In genomic region chr4:5712517-5712916, GRCh38 we compare ENCODE assay signal across 1 cellular context.
TF ChIP-seq lines count a peak whose summit lies in the region.

No MANE protein-coding gene starts in this region.

TF ChIP-seq in GM12878, 131 proteins besides CTCF, POLR2A, EP300 and RAD21 (continued from another document and continues in another):
- TF ChIP-seq BHLHE40 (IDR thresholded peaks at IDR 0.05; ENCODE audit: borderline replicate concordance in 1 of 2, low read depth in 2 of 2, low read length in 1 of 2), result peak; percentile 46 to 55; a peak in 3 of 4 replicates
- TF ChIP-seq SREBF2 (IDR thresholded peaks at IDR 0.05; ENCODE audit: low read length), result no peak
- TF ChIP-seq GATAD2B (conservative IDR thresholded peaks at IDR 0.05; ENCODE audit: low read depth), result 0 out of 2 replicates have a peak, but pooled peaks have one; percentile 35
- TF ChIP-seq IKZF1 (conservative IDR thresholded peaks at IDR 0.05), result peak; percentile 74
- TF ChIP-seq ZBED1 (IDR thresholded peaks at IDR 0.05; ENCODE audit: borderline replicate concordance), result peak; percentile 89; the same call in 1 of the 2 replicates
- peak; percentile 61 for TF ChIP-seq MTA2 (IDR thresholded peaks at IDR 0.05; ENCODE audit: low read depth)
- no peak for TF ChIP-seq NR2C2 (IDR thresholded peaks at IDR 0.05; ENCODE audit: borderline replicate concordance, control insufficient read depth, insufficient read length, low read depth)
- peak; percentile 70 to 78; a peak in 3 of 4 replicates for TF ChIP-seq IKZF2 (IDR thresholded peaks at IDR 0.05)
- TF ChIP-seq MTA3 (IDR thresholded peaks at IDR 0.05; ENCODE audit: borderline replicate concordance, low read length), result 0 out of 2 replicates have a peak, but pooled peaks have one; percentile 42
- TF ChIP-seq JUND (IDR thresholded peaks at IDR 0.05; ENCODE audit: low read depth, low read length), result no peak
- peak; percentile 41; the same call in 1 of the 2 replicates for TF ChIP-seq TCF12 (IDR thresholded peaks at IDR 0.05; ENCODE audit: low read depth, low read length)
- TF ChIP-seq ATF3 (IDR thresholded peaks at IDR 0.05; ENCODE audit: borderline replicate concordance, extremely low read depth, low read depth, low read length), result no peak
- TF ChIP-seq CBFB (IDR thresholded peaks at IDR 0.05; ENCODE audit: low read depth), result peak; percentile 93
- peak; percentile 80 for TF ChIP-seq ATF2 (IDR thresholded peaks at IDR 0.05; ENCODE audit: low read length)
- TF ChIP-seq HDAC6 (IDR thresholded peaks at IDR 0.05; ENCODE audit: unreplicated experiment), result no peak
- peak; percentile 95 for TF ChIP-seq EED (IDR thresholded peaks at IDR 0.05; ENCODE audit: low read depth)
- TF ChIP-seq RCOR1 (conservative IDR thresholded peaks at IDR 0.05; ENCODE audit: low read depth, low read length), result no peak
- TF ChIP-seq DPF2 (IDR thresholded peaks at IDR 0.05), result peak; percentile 63; the same call in 1 of the 2 replicates
- no peak for TF ChIP-seq HCFC1 (IDR thresholded peaks at IDR 0.05; ENCODE audit: low read length)
- TF ChIP-seq YBX1 (IDR thresholded peaks at IDR 0.05), result no peak
- peak; percentile 54; the same call in 1 of the 2 replicates for TF ChIP-seq CREB1 (IDR thresholded peaks at IDR 0.05; ENCODE audit: low read depth)
- TF ChIP-seq YY1 (IDR thresholded peaks at IDR 0.05; ENCODE audit: low read depth, low read length), result peak; percentile 93
- TF ChIP-seq SPI1 (IDR thresholded peaks at IDR 0.05; ENCODE audit: borderline replicate concordance, insufficient read depth, low read depth, low read length), result no peak
- peak; percentile 79 for TF ChIP-seq ATF7 (IDR thresholded peaks at IDR 0.05; ENCODE audit: low read depth)
- no peak for TF ChIP-seq ZBTB33 (IDR thresholded peaks at IDR 0.05)
- peak in 1 of 2 experiments; percentile 16; a peak in 1 of 3 replicates for TF ChIP-seq EGR1 (IDR thresholded peaks at IDR 0.05; ENCODE audit: borderline replicate concordance in 1 of 2, low read depth in 2 of 2, low read length in 2 of 2)
- no peak for TF ChIP-seq CHD4 (IDR thresholded peaks at IDR 0.05)
- TF ChIP-seq MXI1 (IDR thresholded peaks at IDR 0.05; ENCODE audit: low read depth, low read length), result no peak; the same call in 1 of the 2 replicates
- TF ChIP-seq NR2F1 (conservative IDR thresholded peaks at IDR 0.05), result 0 out of 2 replicates have a peak, but pooled peaks have one; percentile 36
- TF ChIP-seq BCLAF1 (IDR thresholded peaks at IDR 0.05), result no peak
- TF ChIP-seq TCF3 (IDR thresholded peaks at IDR 0.05; ENCODE audit: borderline replicate concordance, insufficient read depth, low read depth, low read length), result 0 out of 2 replicates have a peak, but pooled peaks have one; percentile 32
- TF ChIP-seq POU2F2 (IDR thresholded peaks at IDR 0.05; ENCODE audit: borderline replicate concordance, low read depth, low read length), result peak; percentile 45; the same call in 1 of the 3 replicates
- TF ChIP-seq RUNX3 (IDR thresholded peaks at IDR 0.05; ENCODE audit: low read length), result peak; percentile 97
- no peak for TF ChIP-seq CBX3 (IDR thresholded peaks at IDR 0.05; ENCODE audit: borderline replicate concordance, low read depth)
- TF ChIP-seq POLR2AphosphoS5 (IDR thresholded peaks at IDR 0.05; ENCODE audit: low read length), result peak; percentile 59; the same call in 1 of the 2 replicates
- no peak for TF ChIP-seq NRF1 (conservative IDR thresholded peaks at IDR 0.05; ENCODE audit: low read depth, low read length)
- TF ChIP-seq MEF2A (IDR thresholded peaks at IDR 0.05; ENCODE audit: insufficient read depth, low read depth, low read length), result no peak
- no peak for TF ChIP-seq BMI1 (IDR thresholded peaks at IDR 0.05; ENCODE audit: borderline replicate concordance)
- TF ChIP-seq ZBTB11 (CRISPR knock-in tag; IDR thresholded peaks at IDR 0.05), result no peak
- peak in 1 of 2 experiments; percentile 61; a peak in 1 of 4 replicates for TF ChIP-seq ETV6 (conservative IDR thresholded peaks at IDR 0.05 in 1 of 2, IDR thresholded peaks at IDR 0.05 in 1 of 2; ENCODE audit: borderline replicate concordance in 1 of 2, low read depth in 1 of 2)
- TF ChIP-seq MEF2B (IDR thresholded peaks at IDR 0.05; ENCODE audit: partially characterized antibody, poor library complexity, severe bottlenecking), result peak; percentile 43
- peak; percentile 86 for TF ChIP-seq JUNB (IDR thresholded peaks at IDR 0.05)
- TF ChIP-seq ZNF687 (IDR thresholded peaks at IDR 0.05), result 0 out of 2 replicates have a peak, but pooled peaks have one; percentile 49
- no peak for TF ChIP-seq SMARCA5 (IDR thresholded peaks at IDR 0.05)
- peak; percentile 51; the same call in 1 of the 2 replicates for TF ChIP-seq CHD2 (IDR thresholded peaks at IDR 0.05; ENCODE audit: borderline replicate concordance, low read depth, low read length)
- no peak for TF ChIP-seq KDM1A (IDR thresholded peaks at IDR 0.05; ENCODE audit: borderline replicate concordance)
- peak; percentile 83 for TF ChIP-seq CREM (IDR thresholded peaks at IDR 0.05; ENCODE audit: low read depth)
- TF ChIP-seq BCL3 (IDR thresholded peaks at IDR 0.05; ENCODE audit: borderline replicate concordance, insufficient read depth, low read depth, low read length, poor library complexity, severe bottlenecking), result peak; percentile 95
- no peak for TF ChIP-seq GABPA (IDR thresholded peaks at IDR 0.05; ENCODE audit: low read depth)
